In genomic region chr11:94876222-94876621, GRCh38 we compare ENCODE assay signal across 11 cellular contexts.
DNase-seq lines count a peak whose midpoint lies in the region; ATAC-seq, FAIRE-seq and TF ChIP-seq lines count a peak whose summit lies in the region.
"Had no signal": no experiment of that assay in that cellular context is flagged by ENCODE, and none has a peak within 500 bp of the region (broad histone marks: within the 10 kb centered on the region; RNA-seq: fewer than 3 reads in every experiment).

No MANE protein-coding gene starts in this region.

- H3K4me3 ChIP-seq in heart right ventricle (no peak overlapping the region), muscle layer of colon (ENCODE audit: low read depth in 1 of 2, low read length in 2 of 2) (no peak overlapping the region), uterus (no peak overlapping the region), H7 (ENCODE audit: insufficient read depth, low read depth, low read length) (no peak overlapping the region)
- H3K4me3 ChIP-seq: mucosa of descending colon had no signal

- POLR2A ChIA-PET in activated naive CD8-positive, alpha-beta T cell treated with anti-CD3 and anti-CD28 coated beads, Interleukin-2, amount 10 ng/mL, durations not matched to agents 7 days and 5 days (lab: Charles Lee) = interaction anchor here (0.6 to 0.8 kb wide), 2 partner anchors 133 to 191 kb away, joined by 3 to 5 read pairs; no protein-coding TSS in a partner anchor

- 83 to 85% methylated on average over 8 of the region's 8 CpGs for WGBS in heart right ventricle, 2 donors

- no peaks in the 10 kb centered on the region for H3K36me3 Mint-ChIP-seq in activated naive CD8-positive, alpha-beta T cell treated with anti-CD3 and anti-CD28 coated beads, Interleukin-2, amount 10 ng/mL, durations not matched to agents 7 days and 5 days

- H3K9me3 ChIP-seq in heart right ventricle = no peaks in the 10 kb centered on the region
- no peaks in the 10 kb centered on the region for H3K9me3 ChIP-seq in muscle layer of colon (ENCODE audit: low read length)
- H3K9me3 ChIP-seq in uterus = no peaks in the 10 kb centered on the region
- H3K9me3 ChIP-seq: mucosa of descending colon had no signal

- peaks cover 12% of the 10 kb centered on the region for H3K4me1 Mint-ChIP-seq in activated naive CD8-positive, alpha-beta T cell treated with anti-CD3 and anti-CD28 coated beads, Interleukin-2, amount 10 ng/mL, durations not matched to agents 7 days and 5 days

- no peak for TF ChIP-seq POLR2A in uterus (IDR thresholded peaks at IDR 0.05)
- no peak for TF ChIP-seq POLR2A in GM12891 (IDR thresholded peaks at IDR 0.05; ENCODE audit: low read depth, low read length)

- ATAC-seq in heart right ventricle (no peak), Right ventricle myocardium superior (ENCODE audit: poor library complexity) (no peak)
- no peak for ATAC-seq in activated naive CD8-positive, alpha-beta T cell treated with anti-CD3 and anti-CD28 coated beads, Interleukin-2, amount 10 ng/mL, durations not matched to agents 7 days and 5 days (ENCODE audit: low read depth)

- no peaks in the 10 kb centered on the region for H3K9me3 Mint-ChIP-seq in activated naive CD8-positive, alpha-beta T cell treated with anti-CD3 and anti-CD28 coated beads, Interleukin-2, amount 10 ng/mL, durations not matched to agents 7 days and 5 days

- no peak for DNase-seq in heart right ventricle
- no peak for DNase-seq in Right ventricle myocardium superior
- no peak for DNase-seq in activated naive CD8-positive, alpha-beta T cell treated with anti-CD3 and anti-CD28 coated beads, Interleukin-2, amount 10 ng/mL, durations not matched to agents 7 days and 5 days
- DNase-seq in uterus = no peak
- no peak for DNase-seq in H7
- DNase-seq in GM12891 (ENCODE audit: insufficient read length, low spot score) = no peak
- DNase-seq in stimulated activated CD4-positive, alpha-beta T cell treated with anti-CD3 and anti-CD28 coated beads, Interleukin-12 subunit alpha, Interleukin-12 subunit beta, amount 100 ng/mL, for 4 hours = no peak
- DNase-seq: NCI-H146 had no signal

- H3K27ac ChIP-seq in heart right ventricle (peak overlapping the region in 8 of 10 donors; percentile 15 to 76 (median 64)), muscle layer of colon (ENCODE audit: low read depth, low read length) (peak overlapping the region; percentile 80), uterus (peak overlapping the region; percentile 80 to 89)
- H3K27ac ChIP-seq: VCaP had no signal

- no peak for FAIRE-seq in GM12891 (lab: Jason Lieb, UNC)

- H3K9ac ChIP-seq in muscle layer of colon (ENCODE audit: low read length) = peak overlapping the region; percentile 24

- no peak for TF ChIP-seq CTCF in heart right ventricle (IDR thresholded peaks at IDR 0.05)
- TF ChIP-seq CTCF in uterus (IDR thresholded peaks at IDR 0.05) = no peak

- peaks cover 2% of the 10 kb centered on the region for H3K27me3 Mint-ChIP-seq in activated naive CD8-positive, alpha-beta T cell treated with anti-CD3 and anti-CD28 coated beads, Interleukin-2, amount 10 ng/mL, durations not matched to agents 7 days and 5 days

- peaks cover 3 to 36% (median 18%) of the 10 kb centered on the region in 9 donors for H3K4me1 ChIP-seq in heart right ventricle
- H3K4me1 ChIP-seq in muscle layer of colon (ENCODE audit: insufficient read depth, low read length) = peaks cover 41% of the 10 kb centered on the region
- peaks cover 5 to 6% of the 10 kb centered on the region in 2 donors for H3K4me1 ChIP-seq in uterus

- H3K27ac Mint-ChIP-seq in activated naive CD8-positive, alpha-beta T cell treated with anti-CD3 and anti-CD28 coated beads, Interleukin-2, amount 10 ng/mL, durations not matched to agents 7 days and 5 days = peak overlapping the region; percentile 61

- intact Hi-C loops in heart right ventricle (cut with DNase I) = loop anchor here in 2 of 10 donors (10.0 kb wide), 2 partner anchors 91 to 131 kb away; no protein-coding TSS in a partner anchor
- intact Hi-C loops in Right ventricle myocardium superior (cut with DNase I) = no loop called here
- intact Hi-C loops in uterus (cut with DNase I; ENCODE audit: low total_unique reads) = no loop called here

- H3K27me3 ChIP-seq in heart right ventricle (no peaks in the 10 kb centered on the region), muscle layer of colon (ENCODE audit: control insufficient read depth in 1 of 2, insufficient read depth in 2 of 2, low read length in 2 of 2) (no peaks in the 10 kb centered on the region), uterus (no peaks in the 10 kb centered on the region), H7 (ENCODE audit: control insufficient read depth, insufficient read depth, low read length) (no peaks in the 10 kb centered on the region)

- H3K36me3 ChIP-seq in heart right ventricle (peaks cover 0 to 98% (median 21%) of the 10 kb centered on the region in 9 donors), muscle layer of colon (ENCODE audit: insufficient read depth, low read length) (peaks cover 54% of the 10 kb centered on the region), uterus (no peaks in the 10 kb centered on the region), H7 (replicated peaks; ENCODE audit: control insufficient read depth, insufficient read depth, low read length) (peaks cover 16% of the 10 kb centered on the region)

- H3K4me3 Mint-ChIP-seq in activated naive CD8-positive, alpha-beta T cell treated with anti-CD3 and anti-CD28 coated beads, Interleukin-2, amount 10 ng/mL, durations not matched to agents 7 days and 5 days = peak overlapping the region; percentile 65

TF ChIP-seq in GM12891, 5 proteins besides CTCF, POLR2A, EP300 and RAD21:
- TF ChIP-seq PAX5 (IDR thresholded peaks at IDR 0.05; ENCODE audit: insufficient read depth, low read length, severe bottlenecking) (no peak), TAF1 (IDR thresholded peaks at IDR 0.05; ENCODE audit: low read depth, low read length) (no peak), POU2F2 (IDR thresholded peaks at IDR 0.05; ENCODE audit: low read depth, low read length) (no peak), POLR2AphosphoS5 (IDR thresholded peaks at IDR 0.05; ENCODE audit: low read depth, low read length) (no peak), SPI1 (IDR thresholded peaks at IDR 0.05; ENCODE audit: low read depth, low read length) (no peak)
TF ChIP-seq in GM12891: peak in this region for 0.
